In genomic region chr19:45076029-45076850, GRCh38 we compare ENCODE assay signal across 8 cellular contexts. TPM values are rescaled to one million over a fixed set of nuclear protein-coding genes. Genes with fewer than 3 reads are reported as not detected.
DNase-seq lines count a peak whose midpoint lies in the region; ATAC-seq, FAIRE-seq and TF ChIP-seq lines count a peak whose summit lies in the region.

Gene ZNF296, minus strand, starts transcription at chr19:45076478. Its CDS starts 105 bp downstream, at chr19:45076373.

- no peak for TF ChIP-seq POLR2A in adrenal gland (IDR thresholded peaks at IDR 0.05)

- no peak for FAIRE-seq in small intestine (lab: Jason Lieb, UNC)

- peak within 1 kb of the TSS in 4 of 5 donors; percentile 1 to 67 (median 40) for H3K27ac ChIP-seq in adrenal gland
- H3K27ac ChIP-seq in iPS DF 6.9 (ENCODE audit: low read length), result no peak within 1 kb of the TSS
- H3K27ac ChIP-seq in small intestine (ENCODE audit: low read depth in 1 of 2, low read length in 1 of 2), result peak within 1 kb of the TSS; percentile 76 to 95

- H3K36me3 ChIP-seq in adrenal gland (replicated peaks in 1 of 2) (peaks cover 0 to 8% of the 10 kb centered on the region in 2 donors), iPS DF 6.9 (ENCODE audit: control insufficient read depth, insufficient read depth, low read length) (peaks cover 12% of the 10 kb centered on the region), small intestine (ENCODE audit: control insufficient read depth in 2 of 2, insufficient read depth in 2 of 2, low read length in 2 of 2) (peaks cover 0 to 2% of the 10 kb centered on the region in 2 donors)

- WGBS in adrenal gland, 4 donors, result 3 to 8% (median 6%) methylated on average over 9 to 81 of the region's 81 CpGs
- no CpG with 5 or more reads among the region's 81 CpGs for WGBS in iPS DF 6.9 (ENCODE audit: insufficient coverage, insufficient read length)
- WGBS in small intestine, 3 donors, result 1% methylated on average over 52 to 81 of the region's 81 CpGs

- ATAC-seq in GM21447 (IDR thresholded peaks at IDR 0.05; ENCODE audit: unreplicated experiment), result peak; percentile 30

- peaks cover 23% of the 10 kb centered on the region for H3K4me1 Mint-ChIP-seq in T-helper 1 cell treated with Interleukin-12 subunit alpha and Interleukin-12 subunit beta and Interleukin-4 antibody, amounts not matched to agents 30 μg/mL and 1 μg/mL, for 36 hours (ENCODE audit: low read depth)

- H3K27ac Mint-ChIP-seq in T-helper 1 cell treated with Interleukin-12 subunit alpha and Interleukin-12 subunit beta and Interleukin-4 antibody, amounts not matched to agents 30 μg/mL and 1 μg/mL, for 36 hours, result peak within 1 kb of the TSS; percentile 69

- H3K9me3 Mint-ChIP-seq in T-helper 1 cell treated with Interleukin-12 subunit alpha and Interleukin-12 subunit beta and Interleukin-4 antibody, amounts not matched to agents 30 μg/mL and 1 μg/mL, for 36 hours, result no peaks in the 10 kb centered on the region

- peaks cover 5% of the 10 kb centered on the region for H3K36me3 Mint-ChIP-seq in T-helper 1 cell treated with Interleukin-12 subunit alpha and Interleukin-12 subunit beta and Interleukin-4 antibody, amounts not matched to agents 30 μg/mL and 1 μg/mL, for 36 hours (ENCODE audit: low read depth)

- no peak for TF ChIP-seq CTCF in adrenal gland (IDR thresholded peaks at IDR 0.05)

- intact Hi-C loops in adrenal gland (cut with DNase I), result no loop called here

- H3K27me3 Mint-ChIP-seq in T-helper 1 cell treated with Interleukin-12 subunit alpha and Interleukin-12 subunit beta and Interleukin-4 antibody, amounts not matched to agents 30 μg/mL and 1 μg/mL, for 36 hours (ENCODE audit: low read depth), result no peaks in the 10 kb centered on the region

- peak within 1 kb of the TSS in 2 of 4 donors; percentile 34 to 51 for H3K4me3 ChIP-seq in adrenal gland
- H3K4me3 ChIP-seq in iPS DF 6.9 (ENCODE audit: low read length), result peak within 1 kb of the TSS; percentile 79
- peak within 1 kb of the TSS; percentile 62 to 74 for H3K4me3 ChIP-seq in small intestine (ENCODE audit: low read depth in 1 of 2, low read length in 2 of 2)

- DNase-seq in DMS153 treated with DMSO at 0.1 percent for 48 hours (lab: John Stamatoyannopoulos, UW; ENCODE audit: unreplicated experiment), result peak; percentile 78
- peak; percentile 42 to 58 for DNase-seq in Kasumi-1 (lab: John Stamatoyannopoulos, UW)
- DNase-seq in adrenal gland, result peak; percentile 67 to 83 (median 74)
- peak; percentile 82 for DNase-seq in iPS DF 6.9 (ENCODE audit: low read depth, low spot score)
- peak; percentile 89 for DNase-seq in small intestine
- DNase-seq in NCI-H2107 (lab: John Stamatoyannopoulos, UW), result no peak

- H3K4me1 ChIP-seq in adrenal gland (replicated peaks in 1 of 2) (peaks cover 20 to 30% of the 10 kb centered on the region in 2 donors), iPS DF 6.9 (ENCODE audit: control insufficient read depth, insufficient read depth, low read length) (peaks cover 2% of the 10 kb centered on the region; the same call in 1 of the 2 replicates), small intestine (ENCODE audit: control insufficient read depth in 2 of 2, insufficient read depth in 1 of 2, low read depth in 1 of 2, low read length in 1 of 2) (peaks cover 2 to 15% of the 10 kb centered on the region in 2 donors)

- peak within 1 kb of the TSS; percentile 77 for H3K4me3 Mint-ChIP-seq in T-helper 1 cell treated with Interleukin-12 subunit alpha and Interleukin-12 subunit beta and Interleukin-4 antibody, amounts not matched to agents 30 μg/mL and 1 μg/mL, for 36 hours

- H3K9me3 ChIP-seq in adrenal gland (replicated peaks in 1 of 3) (no peaks in the 10 kb centered on the region), iPS DF 6.9 (ENCODE audit: control insufficient read depth, insufficient read depth, low read length) (no peaks in the 10 kb centered on the region), small intestine (ENCODE audit: control insufficient read depth, low read depth) (no peaks in the 10 kb centered on the region)

- H3K27me3 ChIP-seq in adrenal gland (no peaks in the 10 kb centered on the region), iPS DF 6.9 (ENCODE audit: control insufficient read depth, insufficient read depth, low read length) (no peaks in the 10 kb centered on the region), small intestine (ENCODE audit: control insufficient read depth in 2 of 2, insufficient read depth in 2 of 2, low read length in 2 of 2) (no peaks in the 10 kb centered on the region)

RNA-seq across cellular contexts. Expression of gene ZNF296, which starts in this region (rescaled TPM):
- 1 to 10 TPM in 2 of 8 donors, under 1 TPM in 5, not detected in 1; 0.55 to 1.3 (median 0.70) TPM for total RNA-seq in adrenal gland
- polyA plus RNA-seq in adrenal gland, result 10 to 100 TPM in 1 of 3 donors, 1 to 10 TPM in 1, not detected in 1; 2.5 to 13.2 TPM
- polyA plus RNA-seq in small intestine, result 10 to 100 TPM in 1 of 3 donors, 1 to 10 TPM in 2; 4.7 to 10.3 (median 8.6) TPM
